ENCODE assay signal across 8 cellular contexts in genomic region chr17:40647549-40648325, GRCh38. TPM values are rescaled to one million over a fixed set of nuclear protein-coding genes. Genes with fewer than 3 reads are reported as not detected.
A peak's percentile ranks its signal among the peaks of the same experiment; 100 is the strongest.
DNase-seq lines count a peak whose midpoint lies in the region; ATAC-seq and TF ChIP-seq lines count a peak whose summit lies in the region.

SMARCE1 (minus strand) TSS chr17:40647818; CDS start chr17:40645802, 2,016 bp downstream.

- peak; percentile 77 for DNase-seq in COLO668 (lab: John Stamatoyannopoulos, UW; ENCODE audit: unreplicated experiment)
- peak; percentile 67 for DNase-seq in RWPE1 (ENCODE audit: low spot score)
- peak; percentile 74 for DNase-seq in activated T-helper 2 cell treated with anti-CD3 and anti-CD28 coated beads, Interferon-gamma antibody, Interleukin-2, Interleukin-4, amounts not matched to agents 10 μg/mL and 5 μg/mL and 100 μg/mL, durations not matched to agents 14 hours and 24 hours and 36 hours (ENCODE audit: low spot score)
- peak; percentile 81 for DNase-seq in fibroblast of peridontal ligament (ENCODE audit: extremely low read depth)
- DNase-seq in natural killer cell = peak; percentile 79
- DNase-seq in stimulated activated naive B cell treated with anti-CD40 and anti-IgM and Interleukin-4, amounts not matched to agents 10 μg/mL and 1 μg/mL and 100 μg/mL, for 72 hours = peak; percentile 69

- H3K4me1 Mint-ChIP-seq in activated T-helper 2 cell treated with anti-CD3 and anti-CD28 coated beads, Interferon-gamma antibody, Interleukin-2, Interleukin-4, amounts not matched to agents 10 μg/mL and 5 μg/mL and 100 μg/mL, durations not matched to agents 14 hours and 24 hours and 36 hours (ENCODE audit: low read depth) = peaks cover 31% of the 10 kb centered on the region
- peaks cover 38 to 51% of the 10 kb centered on the region in 2 donors for H3K4me1 Mint-ChIP-seq in natural killer cell
- H3K4me1 Mint-ChIP-seq in stimulated activated naive B cell treated with anti-CD40 and anti-IgM and Interleukin-4, amounts not matched to agents 10 μg/mL and 1 μg/mL and 100 μg/mL, for 72 hours = peaks cover 11 to 26% of the 10 kb centered on the region in 2 donors

- ATAC-seq in GM21447 (IDR thresholded peaks at IDR 0.05; ENCODE audit: unreplicated experiment) (peak; percentile 61), natural killer cell (peak; percentile 71 to 87 (median 85))
- ATAC-seq in stimulated activated naive B cell treated with anti-CD40 and anti-IgM and Interleukin-4, amounts not matched to agents 10 μg/mL and 1 μg/mL and 100 μg/mL, for 72 hours (replicated peaks) = peak; percentile 83 to 84

- no peaks in the 10 kb centered on the region for H3K27me3 Mint-ChIP-seq in activated T-helper 2 cell treated with anti-CD3 and anti-CD28 coated beads, Interferon-gamma antibody, Interleukin-2, Interleukin-4, amounts not matched to agents 10 μg/mL and 5 μg/mL and 100 μg/mL, durations not matched to agents 14 hours and 24 hours and 36 hours (ENCODE audit: low read depth)
- H3K27me3 Mint-ChIP-seq in natural killer cell (ENCODE audit: low read depth in 2 of 2) = no peaks in the 10 kb centered on the region
- H3K27me3 Mint-ChIP-seq in stimulated activated naive B cell treated with anti-CD40 and anti-IgM and Interleukin-4, amounts not matched to agents 10 μg/mL and 1 μg/mL and 100 μg/mL, for 72 hours = no peaks in the 10 kb centered on the region

- H3K27ac Mint-ChIP-seq in activated T-helper 2 cell treated with anti-CD3 and anti-CD28 coated beads, Interferon-gamma antibody, Interleukin-2, Interleukin-4, amounts not matched to agents 10 μg/mL and 5 μg/mL and 100 μg/mL, durations not matched to agents 14 hours and 24 hours and 36 hours = peak within 1 kb of the TSS; percentile 92
- peak within 1 kb of the TSS; percentile 99 for H3K27ac Mint-ChIP-seq in natural killer cell
- H3K27ac Mint-ChIP-seq in stimulated activated naive B cell treated with anti-CD40 and anti-IgM and Interleukin-4, amounts not matched to agents 10 μg/mL and 1 μg/mL and 100 μg/mL, for 72 hours = peak within 1 kb of the TSS; percentile 100

- intact Hi-C loops in activated T-helper 2 cell treated with anti-CD3 and anti-CD28 coated beads, Interferon-gamma antibody, Interleukin-2, Interleukin-4, amounts not matched to agents 10 μg/mL and 5 μg/mL and 100 μg/mL, durations not matched to agents 14 hours and 24 hours and 36 hours (cut with micrococcal nuclease) = no loop called here
- intact Hi-C loops in natural killer cell (cut with micrococcal nuclease) = loop anchor here (5.0 kb wide), 2 partner anchors 40 to 85 kb away; no protein-coding TSS in a partner anchor

- TF ChIP-seq CTCF in RWPE1 (conservative IDR thresholded peaks at IDR 0.05; ENCODE audit: low read depth) = no peak
- TF ChIP-seq CTCF in natural killer cell (IDR thresholded peaks at IDR 0.05) = no peak

- no peaks in the 10 kb centered on the region for H3K9me3 Mint-ChIP-seq in activated T-helper 2 cell treated with anti-CD3 and anti-CD28 coated beads, Interferon-gamma antibody, Interleukin-2, Interleukin-4, amounts not matched to agents 10 μg/mL and 5 μg/mL and 100 μg/mL, durations not matched to agents 14 hours and 24 hours and 36 hours
- H3K9me3 Mint-ChIP-seq in natural killer cell = no peaks in the 10 kb centered on the region
- H3K9me3 Mint-ChIP-seq in stimulated activated naive B cell treated with anti-CD40 and anti-IgM and Interleukin-4, amounts not matched to agents 10 μg/mL and 1 μg/mL and 100 μg/mL, for 72 hours = no peaks in the 10 kb centered on the region

- CTCF ChIA-PET in RWPE1 (lab: Yijun Ruan, JAX) = interaction anchor here (0.5 to 1.0 kb wide), 3 partner anchors 28 to 1266 kb away, joined by 3 to 5 read pairs (median 3); no protein-coding TSS in a partner anchor

- peaks cover 39% of the 10 kb centered on the region for H3K36me3 Mint-ChIP-seq in activated T-helper 2 cell treated with anti-CD3 and anti-CD28 coated beads, Interferon-gamma antibody, Interleukin-2, Interleukin-4, amounts not matched to agents 10 μg/mL and 5 μg/mL and 100 μg/mL, durations not matched to agents 14 hours and 24 hours and 36 hours (ENCODE audit: low read depth)
- peaks cover 12% of the 10 kb centered on the region for H3K36me3 Mint-ChIP-seq in natural killer cell
- peaks cover 15 to 20% of the 10 kb centered on the region in 2 donors for H3K36me3 Mint-ChIP-seq in stimulated activated naive B cell treated with anti-CD40 and anti-IgM and Interleukin-4, amounts not matched to agents 10 μg/mL and 1 μg/mL and 100 μg/mL, for 72 hours

- POLR2A ChIA-PET in RWPE1 (lab: Yijun Ruan, JAX; ENCODE audit: low non-redundant PET) = interaction anchor here (0.6 kb wide), 1 partner anchor 987 kb away, joined by 3 read pairs; no protein-coding TSS in a partner anchor

- H3K4me3 Mint-ChIP-seq in activated T-helper 2 cell treated with anti-CD3 and anti-CD28 coated beads, Interferon-gamma antibody, Interleukin-2, Interleukin-4, amounts not matched to agents 10 μg/mL and 5 μg/mL and 100 μg/mL, durations not matched to agents 14 hours and 24 hours and 36 hours (ENCODE audit: low read depth) = peak within 1 kb of the TSS; percentile 96
- peak within 1 kb of the TSS; percentile 98 for H3K4me3 Mint-ChIP-seq in natural killer cell
- peak within 1 kb of the TSS; percentile 92 to 95 for H3K4me3 Mint-ChIP-seq in stimulated activated naive B cell treated with anti-CD40 and anti-IgM and Interleukin-4, amounts not matched to agents 10 μg/mL and 1 μg/mL and 100 μg/mL, for 72 hours

- peak within 1 kb of the TSS; percentile 90 for H3K27ac ChIP-seq in RWPE1

- TF ChIP-seq EP300 in Ishikawa (IDR thresholded peaks at IDR 0.05; ENCODE audit: borderline replicate concordance) = peak; percentile 60; the same call in 1 of the 2 replicates

- no peak for TF ChIP-seq RAD21 in Ishikawa (IDR thresholded peaks at IDR 0.05; ENCODE audit: low read depth)

TF ChIP-seq in Ishikawa, 13 proteins besides CTCF, POLR2A, EP300 and RAD21:
- TF ChIP-seq, protein P1, sequence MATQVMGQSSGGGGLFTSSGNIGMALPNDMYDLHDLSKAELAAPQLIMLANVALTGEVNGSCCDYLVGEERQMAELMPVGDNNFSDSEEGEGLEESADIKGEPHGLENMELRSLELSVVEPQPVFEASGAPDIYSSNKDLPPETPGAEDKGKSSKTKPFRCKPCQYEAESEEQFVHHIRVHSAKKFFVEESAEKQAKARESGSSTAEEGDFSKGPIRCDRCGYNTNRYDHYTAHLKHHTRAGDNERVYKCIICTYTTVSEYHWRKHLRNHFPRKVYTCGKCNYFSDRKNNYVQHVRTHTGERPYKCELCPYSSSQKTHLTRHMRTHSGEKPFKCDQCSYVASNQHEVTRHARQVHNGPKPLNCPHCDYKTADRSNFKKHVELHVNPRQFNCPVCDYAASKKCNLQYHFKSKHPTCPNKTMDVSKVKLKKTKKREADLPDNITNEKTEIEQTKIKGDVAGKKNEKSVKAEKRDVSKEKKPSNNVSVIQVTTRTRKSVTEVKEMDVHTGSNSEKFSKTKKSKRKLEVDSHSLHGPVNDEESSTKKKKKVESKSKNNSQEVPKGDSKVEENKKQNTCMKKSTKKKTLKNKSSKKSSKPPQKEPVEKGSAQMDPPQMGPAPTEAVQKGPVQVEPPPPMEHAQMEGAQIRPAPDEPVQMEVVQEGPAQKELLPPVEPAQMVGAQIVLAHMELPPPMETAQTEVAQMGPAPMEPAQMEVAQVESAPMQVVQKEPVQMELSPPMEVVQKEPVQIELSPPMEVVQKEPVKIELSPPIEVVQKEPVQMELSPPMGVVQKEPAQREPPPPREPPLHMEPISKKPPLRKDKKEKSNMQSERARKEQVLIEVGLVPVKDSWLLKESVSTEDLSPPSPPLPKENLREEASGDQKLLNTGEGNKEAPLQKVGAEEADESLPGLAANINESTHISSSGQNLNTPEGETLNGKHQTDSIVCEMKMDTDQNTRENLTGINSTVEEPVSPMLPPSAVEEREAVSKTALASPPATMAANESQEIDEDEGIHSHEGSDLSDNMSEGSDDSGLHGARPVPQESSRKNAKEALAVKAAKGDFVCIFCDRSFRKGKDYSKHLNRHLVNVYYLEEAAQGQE (IDR thresholded peaks at IDR 0.05; ENCODE audit: low read depth) = no peak
- TF ChIP-seq TEAD4 (IDR thresholded peaks at IDR 0.05) (no peak; the same call in 1 of the 2 replicates), NFIC (IDR thresholded peaks at IDR 0.05) (no peak), CREB1 (IDR thresholded peaks at IDR 0.05; ENCODE audit: low read depth) (no peak), ZBTB7A (IDR thresholded peaks at IDR 0.05; ENCODE audit: low read depth) (no peak), CEBPB (IDR thresholded peaks at IDR 0.05) (no peak), YY1 (IDR thresholded peaks at IDR 0.05; ENCODE audit: low read depth) (0 out of 2 replicates have a peak, but pooled peaks have one; percentile 13), USF1 (IDR thresholded peaks at IDR 0.05) (no peak), TAF1 (IDR thresholded peaks at IDR 0.05; ENCODE audit: low read depth) (peak; percentile 84), TCF12 (IDR thresholded peaks at IDR 0.05; ENCODE audit: low read depth) (peak; percentile 30; the same call in 1 of the 2 replicates), EGR1 (IDR thresholded peaks at IDR 0.05) (no peak), FOXM1 (IDR thresholded peaks at IDR 0.05; ENCODE audit: borderline replicate concordance, low read depth) (no peak), MAX (IDR thresholded peaks at IDR 0.05) (no peak)

RNA-seq across cellular contexts. Expression of gene SMARCE1, which starts in this region (rescaled TPM):
- 126 and 131 TPM in 2 replicates for total RNA-seq in activated T-helper 2 cell treated with anti-CD3 and anti-CD28 coated beads, Interferon-gamma antibody, Interleukin-2, Interleukin-4, amounts not matched to agents 10 μg/mL and 5 μg/mL and 100 μg/mL, durations not matched to agents 14 hours and 24 hours and 36 hours
- 100 to 1,000 TPM in 2 of 3 donors, 10 to 100 TPM in 1; 87.8 to 102 (median 101) TPM for total RNA-seq in natural killer cell

Comparison
In these comparisons a context has a peak if more than half of its experiments do, and no peak if none do; other contexts are left out.
1. Peak in every context shown above with its lines: DNase-seq, ATAC-seq and H3K27ac ChIP-seq.